In the genomic region with DNA sequence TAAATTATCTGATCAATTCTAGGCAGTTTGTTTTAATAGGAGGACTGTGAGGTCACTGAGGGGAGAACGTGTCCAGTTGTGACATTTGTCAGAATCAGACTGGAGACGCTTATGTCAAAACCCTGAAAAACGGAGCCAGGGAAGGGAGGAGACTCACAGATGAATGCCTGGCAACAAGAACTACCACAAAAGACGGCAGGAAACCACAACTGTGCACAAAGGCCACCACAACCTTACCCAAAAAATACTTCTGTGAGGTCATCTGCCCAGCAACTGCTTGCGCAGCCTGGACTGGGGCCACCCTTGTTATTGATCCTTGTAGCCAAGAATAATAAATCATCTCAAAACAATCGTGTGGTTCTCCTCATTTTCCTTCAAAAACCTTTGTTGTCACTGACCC, we compare ENCODE assay signal across 9 cellular contexts.
DNase-seq lines count a peak whose midpoint lies in the region; ATAC-seq and TF ChIP-seq lines count a peak whose summit lies in the region.
"Had no signal": no experiment of that assay in that cellular context is flagged by ENCODE, and none has a peak within 500 bp of the region (broad histone marks: within the 10 kb centered on the region; RNA-seq: fewer than 3 reads in every experiment).

No MANE protein-coding gene starts in this region.

- TF ChIP-seq CTCF in fibroblast of lung (conservative IDR thresholded peaks at IDR 0.05 in 1 of 2, IDR thresholded peaks at IDR 0.05 in 1 of 2; ENCODE audit: low read depth in 1 of 2, low read length in 2 of 2) = no peak

- no peaks in the 10 kb centered on the region for H4K20me1 ChIP-seq in fibroblast of lung (ENCODE audit: control insufficient read depth, extremely low read depth, insufficient read depth, low read length)

- DNase-seq in GDM1 (lab: John Stamatoyannopoulos, UW) = peak; percentile 60
- DNase-seq in UCSD-AML1 (lab: John Stamatoyannopoulos, UW; ENCODE audit: unreplicated experiment) = peak; percentile 39
- DNase-seq in fibroblast of lung (ENCODE audit: low read depth in 2 of 2) = peak; percentile 8 to 46
- DNase-seq in hypothalamus (lab: John Stamatoyannopoulos, UW) = no peak
- DNase-seq in cerebellar nuclear complex (lab: John Stamatoyannopoulos, UW) = no peak
- no peak for DNase-seq in islet precursor cell

- no peaks in the 10 kb centered on the region for H3K79me2 ChIP-seq in fibroblast of lung (ENCODE audit: control insufficient read depth, insufficient read depth, low read length)

- H3K4me1 ChIP-seq in fibroblast of lung (ENCODE audit: control insufficient read depth, extremely low read depth, insufficient read depth, low read length) = no peaks in the 10 kb centered on the region

- H3K9ac ChIP-seq in fibroblast of lung (ENCODE audit: insufficient read depth, low read length) = no peak overlapping the region

- no peak overlapping the region for H3K27ac ChIP-seq in fibroblast of lung (ENCODE audit: insufficient read depth, low read length)
- H3K27ac ChIP-seq: skin epidermis had no signal

- H3K36me3 ChIP-seq in fibroblast of lung (ENCODE audit: control insufficient read depth, insufficient read depth, low read length) = no peaks in the 10 kb centered on the region

- no peak overlapping the region for H2AFZ ChIP-seq in fibroblast of lung (ENCODE audit: low read length)

- no peaks in the 10 kb centered on the region for H3K27me3 ChIP-seq in fibroblast of lung (ENCODE audit: control insufficient read depth, insufficient read depth, low read length)

- no peak overlapping the region for H3K4me3 ChIP-seq in fibroblast of lung (replicated peaks in 1 of 4; ENCODE audit: control extremely low read depth in 1 of 4, insufficient read depth in 1 of 4, low read depth in 3 of 4, low read length in 4 of 4)
- H3K4me3 ChIP-seq: skin epidermis had no signal

- no peak overlapping the region for H3K4me2 ChIP-seq in fibroblast of lung (ENCODE audit: extremely low read depth, insufficient read depth, low read length)

- ATAC-seq in HG02852 (IDR thresholded peaks at IDR 0.05; ENCODE audit: unreplicated experiment) = peak; percentile 91
- ATAC-seq in HG02623 (IDR thresholded peaks at IDR 0.05; ENCODE audit: unreplicated experiment) = no peak

- no peaks in the 10 kb centered on the region for H3K9me3 ChIP-seq in fibroblast of lung (ENCODE audit: control insufficient read depth, insufficient read depth, low read depth, low read length)

Comparison
In these comparisons a context has a peak if more than half of its experiments do, and no peak if none do; other contexts are left out.
1. DNase-seq: peak in GDM1 (single experiment), UCSD-AML1 (single experiment) and fibroblast of lung (2 of 2); none in hypothalamus (0 of 51), cerebellar nuclear complex (0 of 2) and islet precursor cell (single experiment).